8 cellular contexts compared by ENCODE assay signal in genomic region chr17:72121164-72122001, GRCh38. TPM values are rescaled to one million over a fixed set of nuclear protein-coding genes. Genes with fewer than 3 reads are reported as not detected.
DNase-seq lines count a peak whose midpoint lies in the region; ATAC-seq and TF ChIP-seq lines count a peak whose summit lies in the region.

No MANE protein-coding gene starts in this region.

- H3K9me3 Mint-ChIP-seq in type B pancreatic cell = no peaks in the 10 kb centered on the region

- TF ChIP-seq POLR2A in lower leg skin (IDR thresholded peaks at IDR 0.05) = no peak

- peak overlapping the region; percentile 92 for H3K27ac Mint-ChIP-seq in type B pancreatic cell

- TF ChIP-seq CTCF in LNCAP (IDR thresholded peaks at IDR 0.05) (0 out of 2 replicates have a peak, but pooled peaks have one; percentile 17), lower leg skin (IDR thresholded peaks at IDR 0.05) (no peak), type B pancreatic cell (conservative IDR thresholded peaks at IDR 0.05) (peak; percentile 5)

- H3K27ac ChIP-seq in caudate nucleus (ENCODE audit: low read depth, low read length) = peak overlapping the region; percentile 95

- DNase-seq in COLO668 (lab: John Stamatoyannopoulos, UW; ENCODE audit: unreplicated experiment) (peak; percentile 54), caudate nucleus (lab: John Stamatoyannopoulos, UW) (peak in 26 of 61 donors; percentile 22 to 71 (median 48)), lower leg skin (ENCODE audit: low spot score in 2 of 2) (peak in 1 of 2 donors; percentile 87), type B pancreatic cell (ENCODE audit: extremely low spot score, unreplicated experiment) (peak; percentile 80), NOMO-1 (lab: John Stamatoyannopoulos, UW; ENCODE audit: unreplicated experiment in 2 of 2) (no peak)
- DNase-seq in activated naive CD4-positive, alpha-beta T cell treated with Interleukin-2 at 50 U/mL for 16 hours = no peak

- peak overlapping the region; percentile 57 for H3K4me3 ChIP-seq in lower leg skin (ENCODE audit: low read depth, poor library complexity, severe bottlenecking)

- peaks cover 43% of the 10 kb centered on the region for H3K4me1 Mint-ChIP-seq in type B pancreatic cell (ENCODE audit: unreplicated experiment)

- peaks cover 57% of the 10 kb centered on the region for H3K27me3 Mint-ChIP-seq in type B pancreatic cell

- H3K36me3 Mint-ChIP-seq in type B pancreatic cell = peaks cover 15% of the 10 kb centered on the region

- H3K4me3 Mint-ChIP-seq in type B pancreatic cell = peak overlapping the region; percentile 96

- WGBS in lower leg skin, 2 donors = 2% methylated on average over 56 to 74 of the region's 88 CpGs

- intact Hi-C loops in lower leg skin (cut with DNase I; ENCODE audit: low total_unique reads) = no loop called here

- peak; percentile 1 for ATAC-seq in GM19467 (IDR thresholded peaks at IDR 0.05; ENCODE audit: unreplicated experiment)

RNA-seq across cellular contexts. Expression of gene SOX9, which starts 0.6 kb away (rescaled TPM):
- 10 to 100 TPM; 22.4 to 94.8 (median 40.8) TPM for total RNA-seq in lower leg skin
- total RNA-seq in type B pancreatic cell (ENCODE audit: low replicate concordance) = 19.0 and 54.0 TPM in 2 replicates

Comparison
In these comparisons a context has a peak if more than half of its experiments do, and no peak if none do; other contexts are left out.
1. DNase-seq: peak in COLO668 (single experiment) and type B pancreatic cell (single experiment); none in activated naive CD4-positive, alpha-beta T cell treated with Interleukin-2 at 50 U/mL for 16 hours (single experiment) and NOMO-1 (0 of 2).
2. CTCF ChIP-seq: peak in LNCAP (single experiment) and type B pancreatic cell (single experiment); none in lower leg skin (0 of 3).